In genomic region chr16:11348737-11349598, GRCh38 we compare ENCODE assay signal across 11 cellular contexts. TPM values are rescaled to one million over a fixed set of nuclear protein-coding genes. Genes with fewer than 3 reads are reported as not detected.
DNase-seq lines count a peak whose midpoint lies in the region; ATAC-seq and TF ChIP-seq lines count a peak whose summit lies in the region.
"Had no signal": no experiment of that assay in that cellular context is flagged by ENCODE, and none has a peak within 500 bp of the region (broad histone marks: within the 10 kb centered on the region; RNA-seq: fewer than 3 reads in every experiment).

No MANE protein-coding gene starts in this region.

- no peak for ATAC-seq in stimulated activated naive CD8-positive, alpha-beta T cell treated with anti-CD3 and anti-CD28 coated beads, Interleukin-15, Interleukin-2, amounts not matched to agents 100 U/mL and 50 U/mL, for 24 hours
- ATAC-seq in HG02870 (IDR thresholded peaks at IDR 0.05; ENCODE audit: unreplicated experiment): no peak

- no peaks in the 10 kb centered on the region for H3K36me3 ChIP-seq in GM23248 (ENCODE audit: low read depth)
- no peaks in the 10 kb centered on the region for H3K36me3 ChIP-seq in hepatocyte (replicated peaks; ENCODE audit: insufficient read depth, low read depth)

- H3K27ac ChIP-seq in GM23248: peak overlapping the region; percentile 95
- peak overlapping the region; percentile 75 for H3K27ac ChIP-seq in RWPE1
- H3K27ac ChIP-seq in hepatocyte: peak overlapping the region; percentile 96
- peak overlapping the region in 17 of 21 experiments; percentile 16 to 87 (median 72) for H3K27ac ChIP-seq in skin epidermis

- peaks cover 16 to 19% of the 10 kb centered on the region in 2 donors for H3K4me1 Mint-ChIP-seq in immature natural killer cell

- in situ Hi-C loops in GM23248 (cut with MboI): no loop called here

- peak overlapping the region; percentile 78 for H3K9ac ChIP-seq in GM23248

- no peak for TF ChIP-seq CTCF in RWPE1 (conservative IDR thresholded peaks at IDR 0.05; ENCODE audit: low read depth)
- no peak for TF ChIP-seq CTCF in hepatocyte (IDR thresholded peaks at IDR 0.05; ENCODE audit: poor library complexity)

- no peaks in the 10 kb centered on the region for H3K9me3 ChIP-seq in GM23248 (ENCODE audit: low read depth)
- no peaks in the 10 kb centered on the region for H3K9me3 ChIP-seq in hepatocyte (ENCODE audit: low read depth)

- H3K27ac Mint-ChIP-seq in immature natural killer cell: no peak overlapping the region

- H2AFZ ChIP-seq in GM23248 (peak overlapping the region; percentile 37; the same call in 1 of the 2 replicates), hepatocyte (no peak overlapping the region)

- H3K9me3 Mint-ChIP-seq in immature natural killer cell: no peaks in the 10 kb centered on the region

- H3K27me3 ChIP-seq in GM23248 (replicated peaks; ENCODE audit: insufficient read depth) (no peaks in the 10 kb centered on the region), hepatocyte (no peaks in the 10 kb centered on the region)

- WGBS in GM23248 (ENCODE audit: low coverage in 1 of 2, low lambda C conversion rate in 2 of 2, missing lambda C conversion rate in 2 of 2), 2 experiments: 85 to 87% methylated on average over 15 to 16 of the region's 16 CpGs
- WGBS in hepatocyte (ENCODE audit: low lambda C conversion rate, missing lambda C conversion rate): 89% methylated on average over 16 of the region's 16 CpGs

- H3K9me2 ChIP-seq in GM23248 (ENCODE audit: insufficient read depth) (no peaks in the 10 kb centered on the region), hepatocyte (replicated peaks; ENCODE audit: insufficient read depth) (no peaks in the 10 kb centered on the region)

- H4K20me1 ChIP-seq in GM23248 (ENCODE audit: insufficient read depth) (no peaks in the 10 kb centered on the region), hepatocyte (ENCODE audit: insufficient read depth, poor library complexity, severe bottlenecking) (no peaks in the 10 kb centered on the region)

- peaks cover 32% of the 10 kb centered on the region for H3K79me2 ChIP-seq in GM23248 (ENCODE audit: insufficient read depth)
- peaks cover 55% of the 10 kb centered on the region for H3K79me2 ChIP-seq in hepatocyte

- H3K4me1 ChIP-seq in GM23248 (ENCODE audit: insufficient read depth) (peaks cover 27% of the 10 kb centered on the region), hepatocyte (ENCODE audit: insufficient read depth) (peaks cover 27% of the 10 kb centered on the region)

- POLR2A ChIA-PET in RWPE1 (lab: Yijun Ruan, JAX; ENCODE audit: low non-redundant PET): no interaction called here

- DNase-seq in GM23248 (no peak), RWPE1 (ENCODE audit: low spot score) (no peak), hepatocyte (ENCODE audit: low spot score) (no peak), NCI-H1048 (lab: John Stamatoyannopoulos, UW) (no peak), immature natural killer cell (no peak)
- no peak for DNase-seq in stimulated activated naive CD8-positive, alpha-beta T cell treated with anti-CD3 and anti-CD28 coated beads, Interleukin-15, Interleukin-2, amounts not matched to agents 100 U/mL and 50 U/mL, for 24 hours
- DNase-seq: activated effector memory CD4-positive, alpha-beta T cell treated with Interleukin-2 at 50 U/mL for 16 hours; MM.1S; NCI-H446 treated with DMSO at 0.1 percent for 48 hours had no signal

- CTCF ChIA-PET in RWPE1 (lab: Yijun Ruan, JAX): no interaction called here

- peaks cover 41% of the 10 kb centered on the region for H3F3A ChIP-seq in GM23248 (ENCODE audit: insufficient read depth)

- H3K4me2 ChIP-seq in GM23248 (ENCODE audit: unreplicated experiment) (peak overlapping the region; percentile 63), hepatocyte (peak overlapping the region; percentile 63)

- H3K4me3 ChIP-seq in GM23248 (no peak overlapping the region), hepatocyte (no peak overlapping the region), skin epidermis (no peak overlapping the region)

- no peak overlapping the region for H3K4me3 Mint-ChIP-seq in immature natural killer cell

- peaks cover 0 to 4% (median 4%) of the 10 kb centered on the region in 3 donors for H3K36me3 Mint-ChIP-seq in immature natural killer cell

- H3K27me3 Mint-ChIP-seq in immature natural killer cell (ENCODE audit: low read depth in 3 of 3): peaks cover 13 to 25% (median 14%) of the 10 kb centered on the region in 3 donors

RNA-seq across cellular contexts. Expression of gene RMI2, which starts 3.7 kb away (rescaled TPM):
- 8.5 and 20.6 TPM in 2 replicates for total RNA-seq in GM23248 (2014; rRNA removed; shearing (Covaris generic))
- polyA plus RNA-seq in GM23248 (2016; fragmentation: Nextera tagmentation; extraction: Ambion mirVana): 11.9 and 12.8 TPM in 2 replicates
- 6.7 and 9.8 TPM in 2 replicates for total RNA-seq in hepatocyte
- 11.4 and 16.1 TPM in 2 replicates for polyA plus RNA-seq in hepatocyte
- 1 to 10 TPM; 1.6 to 5.5 (median 5.2) TPM for polyA plus RNA-seq in immature natural killer cell
